26 cellular contexts compared by ENCODE assay signal in genomic region chr12:64160021-64160717, GRCh38.
DNase-seq lines count a peak whose midpoint lies in the region; ATAC-seq and TF ChIP-seq lines count a peak whose summit lies in the region.
"Had no signal": no experiment of that assay in that cellular context is flagged by ENCODE, and none has a peak within 500 bp of the region (broad histone marks: within the 10 kb centered on the region; RNA-seq: fewer than 3 reads in every experiment).

No MANE protein-coding gene starts in this region.

- H3K27me3 Mint-ChIP-seq in nephron progenitor cell (ENCODE audit: low read depth, poor library complexity) = peaks cover 5% of the 10 kb centered on the region
- H3K27me3 Mint-ChIP-seq: activated naive CD4-positive, alpha-beta T cell treated with anti-CD3 and anti-CD28 coated beads, Interleukin-2, amount 50 U/mL, for 24 hours; stimulated activated memory B cell treated with anti-CD40 and anti-IgM and Interleukin-4, amounts not matched to agents 10 μg/mL and 1 μg/mL and 100 μg/mL, for 72 hours had no signal

- TF ChIP-seq POLR2A in ovary (IDR thresholded peaks at IDR 0.05) = no peak

- WGBS in ovary, 3 donors = 93 to 99% (median 95%) methylated on average over 2 of the region's 2 CpGs

- CTCF ChIA-PET in RWPE1 (lab: Yijun Ruan, JAX) = interaction anchor here (0.6 to 0.7 kb wide), 3 partner anchors 56 to 1990 kb away, joined by 3 to 4 read pairs (median 3); no protein-coding TSS in a partner anchor

- H3K4me1 ChIP-seq in ovary (ENCODE audit: insufficient read depth) = no peaks in the 10 kb centered on the region
- H3K4me1 ChIP-seq: HAP-1, sigmoid colon, testis had no signal

- H3K27ac Mint-ChIP-seq in nephron progenitor cell = peak overlapping the region; percentile 7
- H3K27ac Mint-ChIP-seq: activated naive CD4-positive, alpha-beta T cell treated with anti-CD3 and anti-CD28 coated beads, Interleukin-2, amount 50 U/mL, for 24 hours; activated T-cell treated with anti-CD3 and anti-CD28 coated beads, Interleukin-2, amount 50 U/mL, for 72 hours; natural killer cell; stimulated activated memory B cell treated with anti-CD40 and anti-IgM and Interleukin-4, amounts not matched to agents 10 μg/mL and 1 μg/mL and 100 μg/mL, for 72 hours had no signal

- H3K9me3 ChIP-seq in ovary = no peaks in the 10 kb centered on the region
- H3K9me3 ChIP-seq: HAP-1, sigmoid colon, testis had no signal

- H3K4me3 Mint-ChIP-seq in nephron progenitor cell = no peak overlapping the region
- H3K4me3 Mint-ChIP-seq: activated naive CD4-positive, alpha-beta T cell treated with anti-CD3 and anti-CD28 coated beads, Interleukin-2, amount 50 U/mL, for 24 hours; activated T-cell treated with anti-CD3 and anti-CD28 coated beads, Interleukin-2, amount 50 U/mL, for 72 hours; CD4-positive, alpha-beta memory T cell; natural killer cell; stimulated activated memory B cell treated with anti-CD40 and anti-IgM and Interleukin-4, amounts not matched to agents 10 μg/mL and 1 μg/mL and 100 μg/mL, for 72 hours had no signal

- no peaks in the 10 kb centered on the region for H3K4me1 Mint-ChIP-seq in nephron progenitor cell
- H3K4me1 Mint-ChIP-seq: activated naive CD4-positive, alpha-beta T cell treated with anti-CD3 and anti-CD28 coated beads, Interleukin-2, amount 50 U/mL, for 24 hours; CD4-positive, alpha-beta memory T cell; natural killer cell; stimulated activated memory B cell treated with anti-CD40 and anti-IgM and Interleukin-4, amounts not matched to agents 10 μg/mL and 1 μg/mL and 100 μg/mL, for 72 hours had no signal

- H3K27me3 ChIP-seq in ovary = no peaks in the 10 kb centered on the region
- H3K27me3 ChIP-seq: sigmoid colon, testis had no signal

- no peaks in the 10 kb centered on the region for H3K36me3 ChIP-seq in ovary
- H3K36me3 ChIP-seq: HAP-1, sigmoid colon had no signal

- peak; percentile 25 for DNase-seq in EH (ENCODE audit: low read depth)
- DNase-seq in RWPE1 (ENCODE audit: low spot score) = peak; percentile 25
- DNase-seq in epithelial cell of esophagus (ENCODE audit: low read depth) = peak; percentile 49
- DNase-seq in nephron progenitor cell = no peak
- no peak for DNase-seq in ovary
- DNase-seq in GOT3 (lab: John Stamatoyannopoulos, UW) = no peak
- DNase-seq in NCI-H2029 (lab: John Stamatoyannopoulos, UW) = no peak
- DNase-seq: activated CD4-positive, CD25-positive, alpha-beta regulatory T cell treated with anti-CD3 and anti-CD28 coated beads, Interleukin-2, amount 50 U/mL, for 72 hours; activated T-cell treated with anti-CD3 and anti-CD28 coated beads, Interleukin-2, amount 50 U/mL, for 72 hours; CD4-positive, alpha-beta memory T cell; DMS153; left cardiac atrium; natural killer cell; NCI-H2029 treated with DMSO at 0.1 percent for 48 hours; NCI-H510A treated with DMSO at 0.1 percent for 48 hours; posterior cingulate gyrus; sigmoid colon; stimulated activated CD4-positive, alpha-beta T cell treated with anti-CD3 and anti-CD28 coated beads, Interleukin-1b, Interleukin-23, amount 100 ng/mL, for 48 hours; testis had no signal

- H3K36me3 Mint-ChIP-seq in nephron progenitor cell (ENCODE audit: low read depth) = no peaks in the 10 kb centered on the region
- H3K36me3 Mint-ChIP-seq: natural killer cell had no signal

- H3K4me3 ChIP-seq in epithelial cell of esophagus (ENCODE audit: low read length) (no peak overlapping the region), ovary (no peak overlapping the region)
- H3K4me3 ChIP-seq: coronary artery, GM12878, HAP-1, sigmoid colon, testis had no signal

- POLR2A ChIA-PET in RWPE1 (lab: Yijun Ruan, JAX; ENCODE audit: low non-redundant PET) = no interaction called here

- TF ChIP-seq CTCF in RWPE1 (conservative IDR thresholded peaks at IDR 0.05; ENCODE audit: low read depth) (no peak), epithelial cell of esophagus (IDR thresholded peaks at IDR 0.05; ENCODE audit: insufficient read depth, low read depth, low read length, missing control alignments) (no peak), nephron progenitor cell (IDR thresholded peaks at IDR 0.05) (no peak), ovary (IDR thresholded peaks at IDR 0.05) (no peak)

- H3K9me3 Mint-ChIP-seq in nephron progenitor cell = peaks cover 5% of the 10 kb centered on the region
- H3K9me3 Mint-ChIP-seq: activated naive CD4-positive, alpha-beta T cell treated with anti-CD3 and anti-CD28 coated beads, Interleukin-2, amount 50 U/mL, for 24 hours had no signal

- intact Hi-C loops in ovary (cut with DNase I) = no loop called here

- no peak for ATAC-seq in GM21528 (IDR thresholded peaks at IDR 0.05; ENCODE audit: low FRiP score, unreplicated experiment)
- ATAC-seq: activated T-cell treated with anti-CD3 and anti-CD28 coated beads, Interleukin-2, amount 50 U/mL, for 72 hours; GM12878; left cardiac atrium; natural killer cell; stimulated activated memory B cell treated with anti-CD40 and anti-IgM and Interleukin-4, amounts not matched to agents 10 μg/mL and 1 μg/mL and 100 μg/mL, for 72 hours had no signal

- TF ChIP-seq EP300 in ovary (IDR thresholded peaks at IDR 0.05) = no peak

- H3K27ac ChIP-seq in RWPE1 (no peak overlapping the region), ovary (no peak overlapping the region)
- H3K27ac ChIP-seq: coronary artery, KMS-11, sigmoid colon, testis had no signal

Comparison
In these comparisons a context has a peak if more than half of its experiments do, and no peak if none do; other contexts are left out.
1. DNase-seq: peak in EH (single experiment), RWPE1 (single experiment) and epithelial cell of esophagus (single experiment); none in nephron progenitor cell (single experiment), ovary (0 of 5), GOT3 (single experiment) and NCI-H2029 (single experiment).